Comparison of ENCODE assay signal across 12 cellular contexts in the genomic region with DNA sequence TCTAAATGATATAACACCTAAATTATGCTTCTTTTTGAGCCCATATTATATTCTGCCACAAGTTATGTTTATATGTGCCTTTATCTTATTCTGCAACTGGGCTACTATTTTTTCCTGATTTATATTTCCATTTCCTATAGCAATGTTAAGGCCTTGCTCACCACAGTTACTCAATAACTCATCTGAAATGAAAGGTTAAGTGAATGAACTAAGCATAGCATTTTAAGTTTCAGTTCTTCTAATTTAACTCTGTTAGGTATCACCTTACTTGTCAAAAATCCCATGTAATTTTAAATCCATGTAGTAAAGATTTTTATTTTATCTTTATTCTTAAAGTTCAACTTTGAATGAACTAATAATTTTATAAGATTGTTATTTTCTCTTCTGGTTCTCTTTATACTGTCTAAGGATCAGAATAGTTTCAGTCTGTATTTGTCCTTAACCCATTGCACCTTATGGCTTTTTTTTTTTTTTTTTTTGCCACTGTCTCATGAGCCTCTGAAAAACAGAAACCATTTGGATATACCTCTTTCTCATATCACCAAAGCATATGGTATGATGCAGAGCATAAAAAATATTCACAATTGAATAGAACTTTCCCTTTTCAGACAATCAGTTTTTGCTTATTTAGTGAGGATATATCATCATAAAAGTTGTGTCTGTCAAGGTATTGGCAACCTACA.
DNase-seq lines count a peak whose midpoint lies in the region; ATAC-seq and TF ChIP-seq lines count a peak whose summit lies in the region.
"Had no signal": no experiment of that assay in that cellular context is flagged by ENCODE, and none has a peak within 500 bp of the region (broad histone marks: within the 10 kb centered on the region; RNA-seq: fewer than 3 reads in every experiment).

No MANE protein-coding gene starts in this region.

- peaks cover 2% of the 10 kb centered on the region for H3K36me3 Mint-ChIP-seq in memory B cell
- H3K36me3 Mint-ChIP-seq: CD14-positive monocyte had no signal

- H3K4me3 Mint-ChIP-seq in memory B cell: no peak overlapping the region
- H3K4me3 Mint-ChIP-seq: CD14-positive monocyte had no signal

- no peaks in the 10 kb centered on the region for H3K36me3 ChIP-seq in lower lobe of right lung
- H3K36me3 ChIP-seq: stomach had no signal

- H3K27ac ChIP-seq in lower lobe of right lung: no peak overlapping the region
- H3K27ac ChIP-seq: stomach had no signal

- no peaks in the 10 kb centered on the region for H3K4me1 ChIP-seq in lower lobe of right lung
- H3K4me1 ChIP-seq: stomach had no signal

- DNase-seq in memory B cell (ENCODE audit: low spot score in 2 of 2) (no peak), lower lobe of right lung (no peak), activated T-cell treated with anti-CD3 and anti-CD28 coated beads for 4 hours (no peak), hepatic stellate cell (ENCODE audit: low spot score) (no peak)
- DNase-seq: NCI-H1436; stimulated activated CD4-positive, alpha-beta T cell treated with anti-CD3 and anti-CD28 coated beads, Interleukin-4, amount 100 ng/mL, for 1 hour; stomach had no signal

- H3K9me3 Mint-ChIP-seq in memory B cell: no peaks in the 10 kb centered on the region

- H3K27me3 Mint-ChIP-seq in memory B cell: no peaks in the 10 kb centered on the region

- intact Hi-C loops in lower lobe of right lung (cut with DNase I): no loop called here

- no peaks in the 10 kb centered on the region for H3K9me3 ChIP-seq in lower lobe of right lung

- H3K4me3 ChIP-seq in lower lobe of right lung: no peak overlapping the region
- H3K4me3 ChIP-seq: stomach had no signal

- ATAC-seq in GM19035 (IDR thresholded peaks at IDR 0.05; ENCODE audit: unreplicated experiment): peak; percentile 68
- ATAC-seq in GM21723 (IDR thresholded peaks at IDR 0.05; ENCODE audit: unreplicated experiment): peak; percentile 95
- ATAC-seq in HG03066 (IDR thresholded peaks at IDR 0.05; ENCODE audit: low read depth, unreplicated experiment): peak; percentile 93
- peak; percentile 41 for ATAC-seq in memory B cell (ENCODE audit: low read depth)
- ATAC-seq in lower lobe of right lung: no peak
- ATAC-seq: Right ventricle myocardium inferior had no signal

- no peak for TF ChIP-seq CTCF in lower lobe of right lung (IDR thresholded peaks at IDR 0.05)

- peaks cover 9% of the 10 kb centered on the region for H3K4me1 Mint-ChIP-seq in memory B cell
- H3K4me1 Mint-ChIP-seq: CD14-positive monocyte had no signal

- peak overlapping the region; percentile 64 for H3K27ac Mint-ChIP-seq in memory B cell
- H3K27ac Mint-ChIP-seq: CD14-positive monocyte had no signal

- H3K27me3 ChIP-seq in lower lobe of right lung (ENCODE audit: low read depth): no peaks in the 10 kb centered on the region
- H3K27me3 ChIP-seq: stomach had no signal

Comparison
In these comparisons a context has a peak if more than half of its experiments do, and no peak if none do; other contexts are left out.
1. ATAC-seq: peak in GM19035 (single experiment), GM21723 (single experiment), HG03066 (single experiment) and memory B cell (single experiment); none in lower lobe of right lung (0 of 2).